In genomic region chr13:93753639-93754038, GRCh38 we compare ENCODE assay signal across 7 cellular contexts.
"Had no signal": no experiment of that assay in that cellular context is flagged by ENCODE, and none has a peak within 500 bp of the region (broad histone marks: within the 10 kb centered on the region; RNA-seq: fewer than 3 reads in every experiment).

No MANE protein-coding gene starts in this region.

- H3K9me3 Mint-ChIP-seq: H9, HFFc6, IgD-negative memory B cell had no signal

- H3K9ac ChIP-seq: GM23248 had no signal

- H3K27me3 Mint-ChIP-seq: IgD-negative memory B cell had no signal

- H3K27ac ChIP-seq: GM23248 had no signal

- DNase-seq: GM23248, GOT3, H9, HCEC 1CT, HFFc6, KBM-7 had no signal

- H3K4me3 Mint-ChIP-seq: H9, HFFc6, IgD-negative memory B cell had no signal

- H2AFZ ChIP-seq: GM23248 had no signal

- H3K4me3 ChIP-seq: GM23248 had no signal

- H3K36me3 Mint-ChIP-seq: IgD-negative memory B cell had no signal

- H3K27ac Mint-ChIP-seq: H9, HFFc6, IgD-negative memory B cell had no signal

- H3K4me1 Mint-ChIP-seq: IgD-negative memory B cell had no signal
